ENCODE assay signal across 8 cellular contexts in genomic region chr1:107277022-107277421, GRCh38.
DNase-seq lines count a peak whose midpoint lies in the region; FAIRE-seq and TF ChIP-seq lines count a peak whose summit lies in the region.

No MANE protein-coding gene starts in this region.

- H3K27me3 ChIP-seq in adipocyte (replicated peaks; ENCODE audit: control insufficient read depth, insufficient read depth, low read length), result no peaks in the 10 kb centered on the region
- H3K27me3 ChIP-seq in vagina, result no peaks in the 10 kb centered on the region

- no peaks in the 10 kb centered on the region for H3K9me3 ChIP-seq in adipocyte (ENCODE audit: control insufficient read depth, low read length)
- no peaks in the 10 kb centered on the region for H3K9me3 ChIP-seq in vagina

- peak overlapping the region; percentile 21 for H3K4me3 ChIP-seq in adipocyte (ENCODE audit: low read length)
- no peak overlapping the region for H3K4me3 ChIP-seq in vagina

- FAIRE-seq in islet of Langerhans (lab: Jason Lieb, UNC), result peak; percentile 76

- H3K4me1 ChIP-seq in adipocyte (ENCODE audit: control insufficient read depth, insufficient read depth, low read length) (peaks cover 11% of the 10 kb centered on the region), vagina (no peaks in the 10 kb centered on the region)

- DNase-seq in SIG-M5 treated with dmso at 0.1 percent for 504 hours (lab: John Stamatoyannopoulos, UW; ENCODE audit: unreplicated experiment) (peak; percentile 93), SIG-M5 (lab: John Stamatoyannopoulos, UW) (no peak), NCI-H1092 treated with DMSO at 0.1 percent for 48 hours (lab: John Stamatoyannopoulos, UW) (peak; percentile 67), adipocyte (ENCODE audit: low read depth) (peak; percentile 81), vagina (ENCODE audit: extremely low spot score in 2 of 2) (no peak), activated T-cell treated with anti-CD3 and anti-CD28 coated beads for 4 hours (no peak), NCI-H345 (lab: John Stamatoyannopoulos, UW) (no peak)

- no peak overlapping the region for H3K27ac ChIP-seq in vagina

- intact Hi-C loops in vagina (cut with DNase I), result no loop called here

- peak in 2 of 3 experiments; percentile 14 to 45 for TF ChIP-seq CTCF in vagina (IDR thresholded peaks at IDR 0.05)

- H3K9ac ChIP-seq in adipocyte (ENCODE audit: low read length), result no peak overlapping the region

- H3K36me3 ChIP-seq in adipocyte (ENCODE audit: control insufficient read depth, insufficient read depth, low read length, severe bottlenecking) (no peaks in the 10 kb centered on the region), vagina (no peaks in the 10 kb centered on the region)

- TF ChIP-seq POLR2A in vagina (IDR thresholded peaks at IDR 0.05), result no peak

Comparison
In these comparisons a context has a peak if more than half of its experiments do, and no peak if none do; other contexts are left out.
1. DNase-seq: peak in SIG-M5 treated with dmso at 0.1 percent for 504 hours (single experiment), NCI-H1092 treated with DMSO at 0.1 percent for 48 hours (single experiment) and adipocyte (single experiment); none in SIG-M5 (single experiment), vagina (0 of 2), activated T-cell treated with anti-CD3 and anti-CD28 coated beads for 4 hours (single experiment) and NCI-H345 (single experiment).